In genomic region chr16:2471653-2472487, GRCh38 we compare ENCODE assay signal across 11 cellular contexts. TPM values are rescaled to one million over a fixed set of nuclear protein-coding genes. Genes with fewer than 3 reads are reported as not detected.
DNase-seq lines count a peak whose midpoint lies in the region; ATAC-seq, FAIRE-seq and TF ChIP-seq lines count a peak whose summit lies in the region.
"Had no signal": no experiment of that assay in that cellular context is flagged by ENCODE, and none has a peak within 500 bp of the region (broad histone marks: within the 10 kb centered on the region; RNA-seq: fewer than 3 reads in every experiment).

No MANE protein-coding gene starts in this region.

- no TSS peak for BruUV-seq in GM12878 (replicated peaks; lab: Mats Ljungman, UMichigan)

- no peak for FAIRE-seq in GM12878 (lab: Jason Lieb, UNC)

- no peak for TF ChIP-seq RAD21 in GM12878 (IDR thresholded peaks at IDR 0.05; ENCODE audit: insufficient read depth, low read depth, low read length)

- no peaks in the 10 kb centered on the region for H3K79me2 ChIP-seq in GM12878 (ENCODE audit: control insufficient read depth, insufficient read depth, low read length)

- no peaks in the 10 kb centered on the region for H3K36me3 ChIP-seq in GM12878 (ENCODE audit: control insufficient read depth in 2 of 2, insufficient read depth in 2 of 2, low read length in 1 of 2)
- H3K36me3 ChIP-seq in right lobe of liver, result no peaks in the 10 kb centered on the region

- no peaks in the 10 kb centered on the region for H4K20me1 ChIP-seq in GM12878 (ENCODE audit: control insufficient read depth, insufficient read depth)

- H3K27ac Mint-ChIP-seq in stimulated activated naive CD8-positive, alpha-beta T cell treated with anti-CD3 and anti-CD28 coated beads, Interleukin-15, Interleukin-2, amounts not matched to agents 100 ng/mL and 50 ng/mL, for 24 hours, result no peak overlapping the region
- H3K27ac Mint-ChIP-seq: activated naive CD8-positive, alpha-beta T cell treated with anti-CD3 and anti-CD28 coated beads for 36 hours had no signal

- peaks cover 30% of the 10 kb centered on the region for H3K4me1 Mint-ChIP-seq in stimulated activated naive CD8-positive, alpha-beta T cell treated with anti-CD3 and anti-CD28 coated beads, Interleukin-15, Interleukin-2, amounts not matched to agents 100 ng/mL and 50 ng/mL, for 24 hours (ENCODE audit: low read depth)

- H2AFZ ChIP-seq in GM12878 (ENCODE audit: control insufficient read depth, low read depth, low read length), result no peak overlapping the region

- CTCF ChIA-PET in GM12878 (lab: Yijun Ruan, JAX), result no interaction called here

- H3K9me3 ChIP-seq in GM12878 (replicated peaks; ENCODE audit: control insufficient read depth, insufficient read depth, low read length) (no peaks in the 10 kb centered on the region), right lobe of liver (no peaks in the 10 kb centered on the region)

- H3K4me1 ChIP-seq in GM12878 (ENCODE audit: control insufficient read depth, insufficient read depth, low read length) (peaks cover 20% of the 10 kb centered on the region), right lobe of liver (peaks cover 0 to 67% (median 17%) of the 10 kb centered on the region in 4 donors)

- TF ChIP-seq CTCF in GM12878 (IDR thresholded peaks at IDR 0.05 in 2 of 3, conservative IDR thresholded peaks at IDR 0.05 in 1 of 3; ENCODE audit: control insufficient read depth in 2 of 3, extremely low read depth in 1 of 3, insufficient read depth in 1 of 3, low read depth in 3 of 3, low read length in 3 of 3), result no peak
- no peak for TF ChIP-seq CTCF in right lobe of liver (IDR thresholded peaks at IDR 0.05)

- H3K27ac ChIP-seq in GM12878 (ENCODE audit: control insufficient read depth, insufficient read depth), result no peak overlapping the region
- H3K27ac ChIP-seq in right lobe of liver, result peak overlapping the region in 1 of 3 donors; percentile 43

- H3K9me3 Mint-ChIP-seq in stimulated activated naive CD8-positive, alpha-beta T cell treated with anti-CD3 and anti-CD28 coated beads, Interleukin-15, Interleukin-2, amounts not matched to agents 100 ng/mL and 50 ng/mL, for 24 hours, result no peaks in the 10 kb centered on the region
- H3K9me3 Mint-ChIP-seq: activated naive CD8-positive, alpha-beta T cell treated with anti-CD3 and anti-CD28 coated beads for 36 hours; neural crest cell had no signal

- intact Hi-C loops in GM12878 (cut with micrococcal nuclease; ENCODE audit: unreplicated experiment), result no loop called here
- intact Hi-C loops in right lobe of liver (cut with DNase I), result no loop called here

- in situ Hi-C loops in GM12878 (cut with MboI), result no loop called here

- WGBS in GM12878 (ENCODE audit: insufficient coverage, insufficient replicate concordance, low lambda C conversion rate, missing lambda C conversion rate), result 47% methylated on average over 57 of the region's 61 CpGs
- WGBS in right lobe of liver (ENCODE audit: insufficient coverage, low coverage, low lambda C conversion rate, missing lambda C conversion rate), result no CpG with 5 or more reads among the region's 61 CpGs

- peak overlapping the region; percentile 26 for H3K4me3 Mint-ChIP-seq in stimulated activated naive CD8-positive, alpha-beta T cell treated with anti-CD3 and anti-CD28 coated beads, Interleukin-15, Interleukin-2, amounts not matched to agents 100 ng/mL and 50 ng/mL, for 24 hours

- no peaks in the 10 kb centered on the region for H3K36me3 Mint-ChIP-seq in stimulated activated naive CD8-positive, alpha-beta T cell treated with anti-CD3 and anti-CD28 coated beads, Interleukin-15, Interleukin-2, amounts not matched to agents 100 ng/mL and 50 ng/mL, for 24 hours (ENCODE audit: low read depth)
- H3K36me3 Mint-ChIP-seq: activated naive CD8-positive, alpha-beta T cell treated with anti-CD3 and anti-CD28 coated beads for 36 hours had no signal

- H3K9ac ChIP-seq in GM12878 (ENCODE audit: control insufficient read depth, insufficient read depth, low read length), result no peak overlapping the region

- RAD21 ChIA-PET in GM12878 (lab: Charles Lee; ENCODE audit: unreplicated experiment), result interaction anchor here (2.2 to 3.5 kb wide), 2 partner anchors 15 to 42 kb away, joined by 6 to 17 read pairs; no protein-coding TSS in a partner anchor

- no peak for TF ChIP-seq EP300 in GM12878 (IDR thresholded peaks at IDR 0.05; ENCODE audit: borderline replicate concordance in 1 of 2, control insufficient read depth in 1 of 2, low read depth in 2 of 2, low read length in 2 of 2)

- H3K4me3 ChIP-seq in GM12878 (no peak overlapping the region), right lobe of liver (peak overlapping the region; percentile 16 to 45 (median 39))

- SMC1A ChIA-PET in GM12878 (lab: Charles Lee; ENCODE audit: uncharacterized antibody, unreplicated experiment), result no interaction called here

- POLR2A ChIA-PET in GM12878 (lab: Charles Lee), result interaction anchor here (0.6 to 1.4 kb wide), 3 partner anchors 12 to 136 kb away, joined by 3 to 5 read pairs (median 3); partner anchors contain the start of genes CCNF and TEDC2

- peaks cover 26% of the 10 kb centered on the region for H3K27me3 Mint-ChIP-seq in stimulated activated naive CD8-positive, alpha-beta T cell treated with anti-CD3 and anti-CD28 coated beads, Interleukin-15, Interleukin-2, amounts not matched to agents 100 ng/mL and 50 ng/mL, for 24 hours

- peak overlapping the region; percentile 42 for H3K4me2 ChIP-seq in GM12878 (ENCODE audit: control insufficient read depth, insufficient read depth)

- ATAC-seq in stimulated activated naive CD8-positive, alpha-beta T cell treated with anti-CD3 and anti-CD28 coated beads, Interleukin-15, Interleukin-2, amounts not matched to agents 100 U/mL and 50 U/mL, for 24 hours, result no peak
- ATAC-seq in GM12878 (no peak), right lobe of liver (peak; percentile 53 to 73 (median 67)), GM18505 (IDR thresholded peaks at IDR 0.05; ENCODE audit: unreplicated experiment) (no peak)

- DNase-seq in stimulated activated naive CD8-positive, alpha-beta T cell treated with anti-CD3 and anti-CD28 coated beads, Interleukin-15, Interleukin-2, amounts not matched to agents 100 U/mL and 50 U/mL, for 24 hours, result no peak
- no peak for DNase-seq in GM12878 (ENCODE audit: low read depth, low spot score)
- peak; percentile 78 to 92 (median 86) for DNase-seq in right lobe of liver
- no peak for DNase-seq in T1000 (lab: John Stamatoyannopoulos, UW)
- DNase-seq in NCI-H2227 treated with DMSO at 0.1 percent for 48 hours (lab: John Stamatoyannopoulos, UW), result no peak
- no peak for DNase-seq in cerebellar cortex (ENCODE audit: low spot score)
- DNase-seq: NK-92 treated with Interleukin-12 subunit alpha and Interleukin-12 subunit beta, amount 100 ng/mL, for 24 hours had no signal

- TF ChIP-seq POLR2A in GM12878 (IDR thresholded peaks at IDR 0.05; ENCODE audit: low read depth, low read length) (no peak), right lobe of liver (IDR thresholded peaks at IDR 0.05) (no peak), GM18505 (IDR thresholded peaks at IDR 0.05; ENCODE audit: borderline replicate concordance, extremely low read depth, insufficient read depth, insufficient read length) (no peak)

- H3K27me3 ChIP-seq in GM12878 (replicated peaks in 1 of 2; ENCODE audit: control insufficient read depth in 2 of 2, insufficient read depth in 2 of 2, low read length in 1 of 2) (peaks cover 0 to 2% of the 10 kb centered on the region in 2 experiments; a peak in 1 of 4 replicates), right lobe of liver (no peaks in the 10 kb centered on the region)

RNA-seq across cellular contexts. Expression of gene NTN3, which starts 0.8 kb away (rescaled TPM):
- total RNA-seq in GM12878 (2013; cell fraction: nucleolus; rRNA removed), result 1.1 and 1.9 TPM in 2 replicates
- total RNA-seq in GM12878 (2014; rRNA removed) (not detected in 2 replicates), GM12878 (2014; rRNA removed; fragmentation: Illumina TruSeq; extraction: Trizol) (not detected in 2 replicates), GM12878 (2021) (not detected in 2 replicates), right lobe of liver (1 to 10 TPM in 4 of 6 experiments, under 1 TPM in 2; 0.39 to 2.1 (median 1.2) TPM)
- polyA plus RNA-seq in GM12878 (2011; ENCODE audit: low read depth), result not detected
- polyA plus RNA-seq in GM12878 (2011; rRNA removed) (not detected in 2 replicates), GM12878 (2014; fragmentation: Illumina TruSeq; extraction: Trizol) (not detected in 2 replicates), GM12878 (2014; fragmentation: Nextera tagmentation; extraction: Ambion mirVana) (not detected), GM12878 (2014; rRNA removed) (0.04 and 0.22 TPM in 2 replicates), GM12878 (2016; fragmentation: Nextera tagmentation; extraction: Ambion mirVana) (not detected)
- 0.04 and 0.07 TPM in 2 replicates for polyA plus RNA-seq in GM12878 (2011; cell fraction: cytosol; rRNA removed)
- polyA plus RNA-seq in GM12878 (2011; cell fraction: nucleus; rRNA removed), result 0.42 and 0.63 TPM in 2 replicates
- polyA plus RNA-seq in GM12878 (2012), result 0.08 TPM in 1 of 2 replicates, not detected in the other
- not detected in 2 replicates for polyA minus RNA-seq in GM12878 (2011; rRNA and poly(A)+ RNA removed)
- polyA minus RNA-seq in GM12878 (2011; cell fraction: cytosol; rRNA and poly(A)+ RNA removed), result not detected in 2 replicates
- polyA minus RNA-seq in GM12878 (2011; cell fraction: nucleus; rRNA and poly(A)+ RNA removed), result 0.29 and 0.36 TPM in 2 replicates
- total RNA-seq: activated naive CD8-positive, alpha-beta T cell treated with anti-CD3 and anti-CD28 coated beads for 36 hours had no signal

RNA-seq across cellular contexts. Expression of gene TBC1D24, which starts 3.1 kb away (rescaled TPM):
- 29.8 and 34.7 TPM in 2 replicates for total RNA-seq in GM12878 (2013; cell fraction: nucleolus; rRNA removed)
- 5.6 and 6.6 TPM in 2 replicates for total RNA-seq in GM12878 (2014; rRNA removed)
- 3.3 and 3.5 TPM in 2 replicates for total RNA-seq in GM12878 (2014; rRNA removed; fragmentation: Illumina TruSeq; extraction: Trizol)
- 7.9 and 9.6 TPM in 2 replicates for total RNA-seq in GM12878 (2021)
- 1.3 TPM for polyA plus RNA-seq in GM12878 (2011; ENCODE audit: low read depth)
- polyA plus RNA-seq in GM12878 (2011; rRNA removed), result 3.4 and 4.3 TPM in 2 replicates
- polyA plus RNA-seq in GM12878 (2011; cell fraction: cytosol; rRNA removed), result 4.9 and 6.5 TPM in 2 replicates
- 18.3 and 21.2 TPM in 2 replicates for polyA plus RNA-seq in GM12878 (2011; cell fraction: nucleus; rRNA removed)
- 2.5 and 2.8 TPM in 2 replicates for polyA plus RNA-seq in GM12878 (2012)
- polyA plus RNA-seq in GM12878 (2014; fragmentation: Illumina TruSeq; extraction: Trizol), result 2.6 and 2.7 TPM in 2 replicates
- 1 to 10 TPM; 1.1 to 1.5 TPM for polyA plus RNA-seq in GM12878 (2014; fragmentation: Nextera tagmentation; extraction: Ambion mirVana)
- 5.7 and 6.9 TPM in 2 replicates for polyA plus RNA-seq in GM12878 (2014; rRNA removed)
- 1 to 10 TPM; 4.6 to 5.8 TPM for polyA plus RNA-seq in GM12878 (2016; fragmentation: Nextera tagmentation; extraction: Ambion mirVana)
- 8.9 and 13.5 TPM in 2 replicates for polyA minus RNA-seq in GM12878 (2011; rRNA and poly(A)+ RNA removed)
- 4.0 and 4.5 TPM in 2 replicates for polyA minus RNA-seq in GM12878 (2011; cell fraction: cytosol; rRNA and poly(A)+ RNA removed)
- polyA minus RNA-seq in GM12878 (2011; cell fraction: nucleus; rRNA and poly(A)+ RNA removed), result 5.4 and 9.6 TPM in 2 replicates
- 10 to 100 TPM; 14.9 to 22.7 (median 17.5) TPM for total RNA-seq in right lobe of liver

RNA-seq across cellular contexts. Expression of gene TEDC2, which starts 12.0 kb away (rescaled TPM):
- 15.9 and 19.2 TPM in 2 replicates for total RNA-seq in GM12878 (2013; cell fraction: nucleolus; rRNA removed)
- total RNA-seq in GM12878 (2014; rRNA removed) (38.0 and 38.9 TPM in 2 replicates), GM12878 (2014; rRNA removed; fragmentation: Illumina TruSeq; extraction: Trizol) (9.2 and 10.4 TPM in 2 replicates), GM12878 (2021) (24.9 and 30.8 TPM in 2 replicates), right lobe of liver (1 to 10 TPM in 3 of 6 experiments, under 1 TPM in 3; 0.35 to 2.8 (median 0.87) TPM)
- polyA plus RNA-seq in GM12878 (2011; ENCODE audit: low read depth), result 2.7 TPM
- polyA plus RNA-seq in GM12878 (2011; rRNA removed) (2.9 and 6.7 TPM in 2 replicates), GM12878 (2014; fragmentation: Illumina TruSeq; extraction: Trizol) (2.9 and 7.4 TPM in 2 replicates), GM12878 (2014; fragmentation: Nextera tagmentation; extraction: Ambion mirVana) (1 to 10 TPM in 1 of 2 experiments, under 1 TPM in 1; 0.23 to 2.5 TPM), GM12878 (2014; rRNA removed) (27.8 and 35.3 TPM in 2 replicates), GM12878 (2016; fragmentation: Nextera tagmentation; extraction: Ambion mirVana) (10 to 100 TPM; 40.4 to 47.9 TPM)
- polyA plus RNA-seq in GM12878 (2011; cell fraction: cytosol; rRNA removed), result 8.0 and 16.1 TPM in 2 replicates
- 84.2 and 116 TPM in 2 replicates for polyA plus RNA-seq in GM12878 (2011; cell fraction: nucleus; rRNA removed)
- 8.3 and 8.8 TPM in 2 replicates for polyA plus RNA-seq in GM12878 (2012)
- polyA minus RNA-seq in GM12878 (2011; rRNA and poly(A)+ RNA removed), result 3.1 and 10.9 TPM in 2 replicates
- 2.7 and 6.4 TPM in 2 replicates for polyA minus RNA-seq in GM12878 (2011; cell fraction: cytosol; rRNA and poly(A)+ RNA removed)
- polyA minus RNA-seq in GM12878 (2011; cell fraction: nucleus; rRNA and poly(A)+ RNA removed), result 22.4 and 41.5 TPM in 2 replicates

RNA-seq across cellular contexts. Expression of gene ATP6V0C, which starts 41.9 kb away (rescaled TPM):
- total RNA-seq in GM12878 (2013; cell fraction: nucleolus; rRNA removed), result 23.2 and 35.0 TPM in 2 replicates
- total RNA-seq in GM12878 (2014; rRNA removed), result 14.0 and 19.1 TPM in 2 replicates
- total RNA-seq in GM12878 (2014; rRNA removed; fragmentation: Illumina TruSeq; extraction: Trizol), result 8.2 and 10.4 TPM in 2 replicates
- total RNA-seq in GM12878 (2021), result 127 and 135 TPM in 2 replicates
- 42.6 TPM for polyA plus RNA-seq in GM12878 (2011; ENCODE audit: low read depth)
- polyA plus RNA-seq in GM12878 (2011; rRNA removed), result 1.5 and 5.9 TPM in 2 replicates
- 17.1 and 29.2 TPM in 2 replicates for polyA plus RNA-seq in GM12878 (2011; cell fraction: cytosol; rRNA removed)
- 23.8 and 36.7 TPM in 2 replicates for polyA plus RNA-seq in GM12878 (2011; cell fraction: nucleus; rRNA removed)
- polyA plus RNA-seq in GM12878 (2012), result 148 and 155 TPM in 2 replicates
- 8.7 and 17.6 TPM in 2 replicates for polyA plus RNA-seq in GM12878 (2014; fragmentation: Illumina TruSeq; extraction: Trizol)
- 10 to 100 TPM in 1 of 2 experiments, 1 to 10 TPM in 1; 2.4 to 16.5 TPM for polyA plus RNA-seq in GM12878 (2014; fragmentation: Nextera tagmentation; extraction: Ambion mirVana)
- polyA plus RNA-seq in GM12878 (2014; rRNA removed), result 32.2 and 53.4 TPM in 2 replicates
- polyA plus RNA-seq in GM12878 (2016; fragmentation: Nextera tagmentation; extraction: Ambion mirVana), result 100 to 1,000 TPM; 107 to 115 TPM
- polyA minus RNA-seq in GM12878 (2011; rRNA and poly(A)+ RNA removed), result 7.2 and 8.9 TPM in 2 replicates
- 44.1 and 66.7 TPM in 2 replicates for polyA minus RNA-seq in GM12878 (2011; cell fraction: cytosol; rRNA and poly(A)+ RNA removed)
- 8.8 and 18.3 TPM in 2 replicates for polyA minus RNA-seq in GM12878 (2011; cell fraction: nucleus; rRNA and poly(A)+ RNA removed)
- total RNA-seq in right lobe of liver, result 100 to 1,000 TPM in 1 of 6 experiments, 10 to 100 TPM in 5; 71.5 to 100 (median 79.4) TPM

RNA-seq across cellular contexts. Expression of gene CCNF, which starts 42.6 kb away (rescaled TPM):
- total RNA-seq in GM12878 (2013; cell fraction: nucleolus; rRNA removed), result 35.6 and 37.8 TPM in 2 replicates
- total RNA-seq in GM12878 (2014; rRNA removed), result 44.1 and 50.3 TPM in 2 replicates
- 23.5 and 27.1 TPM in 2 replicates for total RNA-seq in GM12878 (2014; rRNA removed; fragmentation: Illumina TruSeq; extraction: Trizol)
- total RNA-seq in GM12878 (2021), result 48.9 and 54.2 TPM in 2 replicates
- 7.0 TPM for polyA plus RNA-seq in GM12878 (2011; ENCODE audit: low read depth)
- polyA plus RNA-seq in GM12878 (2011; rRNA removed), result 9.1 and 16.3 TPM in 2 replicates
- 28.3 and 29.8 TPM in 2 replicates for polyA plus RNA-seq in GM12878 (2011; cell fraction: cytosol; rRNA removed)
- polyA plus RNA-seq in GM12878 (2011; cell fraction: nucleus; rRNA removed), result 37.2 and 52.6 TPM in 2 replicates
- 13.5 and 17.0 TPM in 2 replicates for polyA plus RNA-seq in GM12878 (2012)
- polyA plus RNA-seq in GM12878 (2014; fragmentation: Illumina TruSeq; extraction: Trizol), result 11.1 and 18.7 TPM in 2 replicates
- 1 to 10 TPM; 4.0 to 4.7 TPM for polyA plus RNA-seq in GM12878 (2014; fragmentation: Nextera tagmentation; extraction: Ambion mirVana)
- polyA plus RNA-seq in GM12878 (2014; rRNA removed), result 27.8 and 30.8 TPM in 2 replicates
- 10 to 100 TPM; 59.1 to 63.2 TPM for polyA plus RNA-seq in GM12878 (2016; fragmentation: Nextera tagmentation; extraction: Ambion mirVana)
- 51.9 and 87.8 TPM in 2 replicates for polyA minus RNA-seq in GM12878 (2011; rRNA and poly(A)+ RNA removed)
- polyA minus RNA-seq in GM12878 (2011; cell fraction: cytosol; rRNA and poly(A)+ RNA removed), result 38.4 and 38.9 TPM in 2 replicates
- 26.7 and 43.5 TPM in 2 replicates for polyA minus RNA-seq in GM12878 (2011; cell fraction: nucleus; rRNA and poly(A)+ RNA removed)
- 1 to 10 TPM; 1.3 to 2.7 (median 1.7) TPM for total RNA-seq in right lobe of liver

Comparison
In these comparisons a context has a peak if more than half of its experiments do, and no peak if none do; other contexts are left out.
1. ATAC-seq: peak in right lobe of liver (4 of 4); none in stimulated activated naive CD8-positive, alpha-beta T cell treated with anti-CD3 and anti-CD28 coated beads, Interleukin-15, Interleukin-2, amounts not matched to agents 100 U/mL and 50 U/mL, for 24 hours (single experiment), GM12878 (single experiment) and GM18505 (single experiment).
2. DNase-seq: peak in right lobe of liver (3 of 3); none in stimulated activated naive CD8-positive, alpha-beta T cell treated with anti-CD3 and anti-CD28 coated beads, Interleukin-15, Interleukin-2, amounts not matched to agents 100 U/mL and 50 U/mL, for 24 hours (single experiment), GM12878 (single experiment), T1000 (single experiment), NCI-H2227 treated with DMSO at 0.1 percent for 48 hours (single experiment) and cerebellar cortex (single experiment).